In the genomic region with DNA sequence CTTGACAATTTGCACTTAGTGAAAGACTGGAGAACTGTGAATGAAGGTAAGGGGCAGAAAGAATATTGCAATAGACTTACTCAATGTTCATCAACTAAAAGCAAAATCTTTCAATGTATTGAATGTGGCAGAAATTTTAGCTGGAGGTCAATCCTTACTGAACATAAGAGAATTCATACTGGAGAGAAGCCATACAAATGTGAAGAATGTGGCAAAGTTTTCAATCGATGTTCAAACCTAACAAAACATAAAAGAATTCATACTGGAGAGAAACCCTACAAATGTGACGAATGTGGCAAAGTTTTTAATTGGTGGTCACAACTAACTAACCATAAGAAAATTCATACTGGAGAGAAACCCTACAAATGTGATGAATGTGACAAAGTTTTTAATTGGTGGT, we compare ENCODE assay signal across 29 cellular contexts.
DNase-seq lines count a peak whose midpoint lies in the region; ATAC-seq, FAIRE-seq and TF ChIP-seq lines count a peak whose summit lies in the region.
"Had no signal": no experiment of that assay in that cellular context is flagged by ENCODE, and none has a peak within 500 bp of the region (broad histone marks: within the 10 kb centered on the region; RNA-seq: fewer than 3 reads in every experiment).

No MANE protein-coding gene starts in this region.

- no peak for TF ChIP-seq EP300 in Ishikawa (IDR thresholded peaks at IDR 0.05; ENCODE audit: borderline replicate concordance)

- H3K79me1 ChIP-seq in mesendoderm (ENCODE audit: low read length), result no peaks in the 10 kb centered on the region

- no peaks in the 10 kb centered on the region for H3K4me1 Mint-ChIP-seq in endodermal cell
- no peaks in the 10 kb centered on the region for H3K4me1 Mint-ChIP-seq in activated CD8-positive, alpha-beta T cell treated with anti-CD3 and anti-CD28 coated beads for 36 hours (ENCODE audit: low read depth)
- H3K4me1 Mint-ChIP-seq: activated CD4-positive, alpha-beta T cell treated with anti-CD3 and anti-CD28 coated beads for 36 hours; activated naive CD8-positive, alpha-beta T cell treated with anti-CD3 and anti-CD28 coated beads, Interleukin-2, amount 10 ng/mL, durations not matched to agents 7 days and 5 days; memory B cell; T-helper 17 cell had no signal

- no peak overlapping the region for H3K56ac ChIP-seq in mesendoderm (ENCODE audit: low read length)

- no peaks in the 10 kb centered on the region for H3K27me3 ChIP-seq in endodermal cell (ENCODE audit: control insufficient read depth, insufficient read depth, low read length, poor library complexity, severe bottlenecking)
- no peaks in the 10 kb centered on the region for H3K27me3 ChIP-seq in mesendoderm (ENCODE audit: insufficient read depth, low read length, poor library complexity)
- H3K27me3 ChIP-seq in small intestine (ENCODE audit: control insufficient read depth in 2 of 2, insufficient read depth in 2 of 2, low read length in 2 of 2), result no peaks in the 10 kb centered on the region
- H3K27me3 ChIP-seq: BE2C, heart right ventricle, neutrophil, uterus had no signal

- H3K4me3 ChIP-seq in endodermal cell (ENCODE audit: low read length) (peak overlapping the region; percentile 72), mesendoderm (ENCODE audit: low read length) (no peak overlapping the region), small intestine (ENCODE audit: low read depth in 1 of 2, low read length in 2 of 2) (no peak overlapping the region)
- H3K4me3 ChIP-seq: dorsolateral prefrontal cortex, heart right ventricle, prostate gland, SK-N-MC, uterus had no signal

- no peak for ATAC-seq in activated CD8-positive, alpha-beta T cell treated with anti-CD3 and anti-CD28 coated beads for 36 hours
- no peak for ATAC-seq in HG02852 (IDR thresholded peaks at IDR 0.05; ENCODE audit: unreplicated experiment)
- ATAC-seq: activated CD4-positive, alpha-beta T cell treated with anti-CD3 and anti-CD28 coated beads for 36 hours; HCT116; heart right ventricle; sciatic nerve; T-helper 17 cell had no signal

- H3K4me3 Mint-ChIP-seq in endodermal cell, result no peak overlapping the region
- no peak overlapping the region for H3K4me3 Mint-ChIP-seq in activated CD8-positive, alpha-beta T cell treated with anti-CD3 and anti-CD28 coated beads for 36 hours
- H3K4me3 Mint-ChIP-seq: activated CD4-positive, alpha-beta T cell treated with anti-CD3 and anti-CD28 coated beads for 36 hours; activated naive CD8-positive, alpha-beta T cell treated with anti-CD3 and anti-CD28 coated beads, Interleukin-2, amount 10 ng/mL, durations not matched to agents 7 days and 5 days; memory B cell; T-helper 17 cell had no signal

- H3K9me3 ChIP-seq in endodermal cell (ENCODE audit: control insufficient read depth, low read length) (peaks cover 99% of the 10 kb centered on the region), small intestine (ENCODE audit: control insufficient read depth, low read depth) (peaks cover 2% of the 10 kb centered on the region)

- H2BK5ac ChIP-seq in mesendoderm (ENCODE audit: low read length), result no peak overlapping the region

- no peak for DNase-seq in endodermal cell
- DNase-seq in mesendoderm, result peak; percentile 7
- no peak for DNase-seq in 8988T
- DNase-seq in activated CD8-positive, alpha-beta T cell treated with anti-CD3 and anti-CD28 coated beads for 36 hours, result no peak
- no peak for DNase-seq in small intestine
- DNase-seq: activated CD4-positive, alpha-beta T cell treated with anti-CD3 and anti-CD28 coated beads for 36 hours; activated effector memory CD4-positive, alpha-beta T cell treated with Interleukin-2 at 50 U/mL for 16 hours; activated naive CD8-positive, alpha-beta T cell treated with anti-CD3 and anti-CD28 coated beads, Interleukin-2, amount 10 ng/mL, durations not matched to agents 7 days and 5 days; activated T-cell treated with anti-CD3 and anti-CD28 coated beads for 4 hours; BE2C; dorsolateral prefrontal cortex; foreskin fibroblast; heart right ventricle; NCI-H1048; NCI-H1694 treated with DMSO at 0.1 percent for 48 hours; stimulated activated CD4-positive, alpha-beta T cell treated with anti-CD3 and anti-CD28 coated beads, Interleukin-4, amount 100 ng/mL, for 4 hours; stimulated activated naive CD4-positive, alpha-beta T cell; T-helper 17 cell; uterus had no signal

- FAIRE-seq in A204.1 (lab: Jason Lieb, UNC) (peak; percentile 16), small intestine (lab: Jason Lieb, UNC) (no peak)
- FAIRE-seq: GM18507 had no signal

- H3K36me3 ChIP-seq in endodermal cell (ENCODE audit: control insufficient read depth, insufficient read depth, low read length), result peaks cover 76% of the 10 kb centered on the region
- no peaks in the 10 kb centered on the region for H3K36me3 ChIP-seq in mesendoderm (ENCODE audit: control insufficient read depth, insufficient read depth, low read length)
- H3K36me3 ChIP-seq in small intestine (ENCODE audit: control insufficient read depth in 2 of 2, insufficient read depth in 2 of 2, low read length in 2 of 2), result peaks cover 13 to 19% of the 10 kb centered on the region in 2 donors
- H3K36me3 ChIP-seq: neutrophil, uterus had no signal

- H3K4me1 ChIP-seq in endodermal cell (ENCODE audit: control insufficient read depth, insufficient read depth, low read length), result no peaks in the 10 kb centered on the region
- no peaks in the 10 kb centered on the region for H3K4me1 ChIP-seq in mesendoderm (ENCODE audit: control insufficient read depth, low read depth, low read length)
- no peaks in the 10 kb centered on the region for H3K4me1 ChIP-seq in small intestine (ENCODE audit: control insufficient read depth in 2 of 2, insufficient read depth in 1 of 2, low read depth in 1 of 2, low read length in 1 of 2)
- H3K4me1 ChIP-seq: BE2C, heart right ventricle, prostate gland, uterus had no signal

- intact Hi-C loops in activated CD8-positive, alpha-beta T cell treated with anti-CD3 and anti-CD28 coated beads for 36 hours (cut with micrococcal nuclease), result no loop called here

- H4K5ac ChIP-seq in mesendoderm (ENCODE audit: low read length), result no peak overlapping the region

- H3K9me3 Mint-ChIP-seq in endodermal cell, result peaks cover 88% of the 10 kb centered on the region
- H3K9me3 Mint-ChIP-seq in activated CD8-positive, alpha-beta T cell treated with anti-CD3 and anti-CD28 coated beads for 36 hours, result peaks cover 67% of the 10 kb centered on the region

- H3K36me3 Mint-ChIP-seq in endodermal cell (ENCODE audit: low read depth), result peaks cover 81% of the 10 kb centered on the region
- peaks cover 77% of the 10 kb centered on the region for H3K36me3 Mint-ChIP-seq in activated CD8-positive, alpha-beta T cell treated with anti-CD3 and anti-CD28 coated beads for 36 hours (ENCODE audit: low read depth)

- H3K9ac ChIP-seq in endodermal cell (ENCODE audit: extremely low read depth, low read length, poor library complexity, severe bottlenecking) (no peak overlapping the region), mesendoderm (ENCODE audit: low read length) (no peak overlapping the region)

- CTCF ChIA-PET in activated CD8-positive, alpha-beta T cell treated with anti-CD3 and anti-CD28 coated beads for 36 hours (lab: Charles Lee), result no interaction called here

- no peak overlapping the region for H4K8ac ChIP-seq in mesendoderm (ENCODE audit: low read depth, low read length)

- no peak overlapping the region for H3K23ac ChIP-seq in mesendoderm (ENCODE audit: low read length)

- TF ChIP-seq RAD21 in Ishikawa (IDR thresholded peaks at IDR 0.05; ENCODE audit: low read depth), result no peak

- no peak for TF ChIP-seq CTCF in endodermal cell (conservative IDR thresholded peaks at IDR 0.05)
- TF ChIP-seq CTCF in activated CD8-positive, alpha-beta T cell treated with anti-CD3 and anti-CD28 coated beads for 36 hours (IDR thresholded peaks at IDR 0.05), result no peak

- H2AK5ac ChIP-seq in mesendoderm (ENCODE audit: low read length), result no peak overlapping the region

- no peaks in the 10 kb centered on the region for H3K27me3 Mint-ChIP-seq in endodermal cell (ENCODE audit: insufficient read depth)
- no peaks in the 10 kb centered on the region for H3K27me3 Mint-ChIP-seq in activated CD8-positive, alpha-beta T cell treated with anti-CD3 and anti-CD28 coated beads for 36 hours
- H3K27me3 Mint-ChIP-seq: activated CD4-positive, alpha-beta T cell treated with anti-CD3 and anti-CD28 coated beads for 36 hours; activated naive CD8-positive, alpha-beta T cell treated with anti-CD3 and anti-CD28 coated beads, Interleukin-2, amount 10 ng/mL, durations not matched to agents 7 days and 5 days; memory B cell; T-helper 17 cell had no signal

- POLR2A ChIA-PET in activated CD8-positive, alpha-beta T cell treated with anti-CD3 and anti-CD28 coated beads for 36 hours (lab: Charles Lee), result no interaction called here

- H2BK15ac ChIP-seq in mesendoderm (replicated peaks; ENCODE audit: low read depth), result no peak overlapping the region

- no peak overlapping the region for H3K4me2 ChIP-seq in mesendoderm (ENCODE audit: low read length)

- H3K79me2 ChIP-seq in mesendoderm (ENCODE audit: control insufficient read depth, insufficient read depth, low read length), result no peaks in the 10 kb centered on the region

- no peak overlapping the region for H3K4ac ChIP-seq in mesendoderm (ENCODE audit: low read depth, low read length)

- H3K18ac ChIP-seq in mesendoderm (ENCODE audit: low read length), result no peak overlapping the region

- no peak overlapping the region for H3K27ac Mint-ChIP-seq in endodermal cell
- no peak overlapping the region for H3K27ac Mint-ChIP-seq in activated CD8-positive, alpha-beta T cell treated with anti-CD3 and anti-CD28 coated beads for 36 hours
- H3K27ac Mint-ChIP-seq: activated CD4-positive, alpha-beta T cell treated with anti-CD3 and anti-CD28 coated beads for 36 hours; activated naive CD8-positive, alpha-beta T cell treated with anti-CD3 and anti-CD28 coated beads, Interleukin-2, amount 10 ng/mL, durations not matched to agents 7 days and 5 days; memory B cell; T-helper 17 cell had no signal

- H2BK120ac ChIP-seq in mesendoderm (ENCODE audit: low read depth, low read length), result no peak overlapping the region

- no peak overlapping the region for H3K27ac ChIP-seq in endodermal cell (ENCODE audit: low read depth, low read length)
- H3K27ac ChIP-seq in mesendoderm (ENCODE audit: low read depth, low read length), result no peak overlapping the region
- no peak overlapping the region for H3K27ac ChIP-seq in small intestine (ENCODE audit: low read depth in 1 of 2, low read length in 1 of 2)
- H3K27ac ChIP-seq: dorsolateral prefrontal cortex, heart right ventricle, neutrophil, prostate gland, SK-N-MC, uterus had no signal

- 88 to 100% methylated on average over 1 to 2 of the region's 2 CpGs for WGBS in endodermal cell (ENCODE audit: insufficient coverage in 1 of 2, insufficient read length in 1 of 2), 2 experiments
- no CpG with 5 or more reads among the region's 2 CpGs for WGBS in mesendoderm (ENCODE audit: extremely low coverage, insufficient coverage, low lambda C conversion rate)
- WGBS in small intestine, 3 donors, result 95 to 97% (median 95%) methylated on average over 2 of the region's 2 CpGs

TF ChIP-seq in Ishikawa, 13 proteins besides CTCF, POLR2A, EP300 and RAD21 (continues in another document):
- TF ChIP-seq TEAD4 (IDR thresholded peaks at IDR 0.05), result no peak
